1 cellular context compared by ENCODE assay signal in the genomic region with DNA sequence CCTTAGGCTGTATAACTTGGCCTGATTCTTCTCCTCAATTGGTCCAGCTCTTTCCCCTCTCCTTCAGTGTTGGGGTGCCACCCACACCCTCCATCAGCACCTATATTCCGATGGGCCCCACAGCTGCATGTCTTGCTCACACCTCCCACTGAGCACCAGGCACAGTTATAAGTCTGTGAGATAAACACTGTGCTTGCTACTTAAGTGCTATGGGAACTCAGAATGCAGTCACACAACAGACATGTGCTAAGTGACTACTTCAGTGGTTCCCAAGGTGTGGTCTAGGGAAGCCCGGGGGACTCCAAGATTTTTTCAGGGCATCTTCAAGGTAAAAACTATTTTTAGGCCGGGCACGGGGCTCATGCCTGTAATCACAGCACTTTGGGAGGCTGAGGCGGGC.
TF ChIP-seq lines count a peak whose summit lies in the region.

No MANE protein-coding gene starts in this region.

TF ChIP-seq in K562, 482 proteins besides CTCF, POLR2A, EP300 and RAD21:
- TF ChIP-seq HDAC1 (IDR thresholded peaks at IDR 0.05): no peak
- no peak for TF ChIP-seq MYC (IDR thresholded peaks at IDR 0.05; ENCODE audit: low read depth, low read length)
- no peak for TF ChIP-seq MYC (CRISPR knock-in tag; IDR thresholded peaks at IDR 0.05; ENCODE audit: borderline replicate concordance, low read depth)
- TF ChIP-seq COPS2 (conservative IDR thresholded peaks at IDR 0.05): no peak
- no peak for TF ChIP-seq NBN (IDR thresholded peaks at IDR 0.05; ENCODE audit: low read depth)
- TF ChIP-seq TRIM24 (IDR thresholded peaks at IDR 0.05): no peak
- no peak for TF ChIP-seq ZBTB1 (CRISPR knock-in tag; IDR thresholded peaks at IDR 0.05; ENCODE audit: borderline replicate concordance, low read depth)
- no peak for TF ChIP-seq MYNN (IDR thresholded peaks at IDR 0.05)
- no peak for TF ChIP-seq MYNN (CRISPR knock-in tag; IDR thresholded peaks at IDR 0.05)
- no peak for TF ChIP-seq MED1 (CRISPR knock-in tag; IDR thresholded peaks at IDR 0.05; ENCODE audit: borderline replicate concordance)
- TF ChIP-seq STAT5B (CRISPR knock-in tag; IDR thresholded peaks at IDR 0.05): no peak
- no peak for TF ChIP-seq IRF2 (CRISPR knock-in tag; IDR thresholded peaks at IDR 0.05)
- no peak for TF ChIP-seq KDM1A (IDR thresholded peaks at IDR 0.05)
- TF ChIP-seq C11orf30 (IDR thresholded peaks at IDR 0.05; ENCODE audit: low read depth): no peak
- no peak for TF ChIP-seq ZNF124 (CRISPR knock-in tag; IDR thresholded peaks at IDR 0.05)
- TF ChIP-seq, protein P1, sequence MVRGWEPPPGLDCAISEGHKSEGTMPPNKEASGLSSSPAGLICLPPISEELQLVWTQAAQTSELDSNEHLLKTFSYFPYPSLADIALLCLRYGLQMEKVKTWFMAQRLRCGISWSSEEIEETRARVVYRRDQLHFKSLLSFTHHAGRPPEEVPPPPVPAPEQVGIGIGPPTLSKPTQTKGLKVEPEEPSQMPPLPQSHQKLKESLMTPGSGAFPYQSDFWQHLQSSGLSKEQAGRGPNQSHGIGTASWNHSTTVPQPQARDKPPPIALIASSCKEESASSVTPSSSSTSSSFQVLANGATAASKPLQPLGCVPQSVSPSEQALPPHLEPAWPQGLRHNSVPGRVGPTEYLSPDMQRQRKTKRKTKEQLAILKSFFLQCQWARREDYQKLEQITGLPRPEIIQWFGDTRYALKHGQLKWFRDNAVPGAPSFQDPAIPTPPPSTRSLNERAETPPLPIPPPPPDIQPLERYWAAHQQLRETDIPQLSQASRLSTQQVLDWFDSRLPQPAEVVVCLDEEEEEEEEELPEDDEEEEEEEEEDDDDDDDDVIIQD (CRISPR knock-in tag; IDR thresholded peaks at IDR 0.05): no peak
- no peak for TF ChIP-seq POLR2H (tag; IDR thresholded peaks at IDR 0.05; ENCODE audit: low read depth)
- TF ChIP-seq, protein P2, sequence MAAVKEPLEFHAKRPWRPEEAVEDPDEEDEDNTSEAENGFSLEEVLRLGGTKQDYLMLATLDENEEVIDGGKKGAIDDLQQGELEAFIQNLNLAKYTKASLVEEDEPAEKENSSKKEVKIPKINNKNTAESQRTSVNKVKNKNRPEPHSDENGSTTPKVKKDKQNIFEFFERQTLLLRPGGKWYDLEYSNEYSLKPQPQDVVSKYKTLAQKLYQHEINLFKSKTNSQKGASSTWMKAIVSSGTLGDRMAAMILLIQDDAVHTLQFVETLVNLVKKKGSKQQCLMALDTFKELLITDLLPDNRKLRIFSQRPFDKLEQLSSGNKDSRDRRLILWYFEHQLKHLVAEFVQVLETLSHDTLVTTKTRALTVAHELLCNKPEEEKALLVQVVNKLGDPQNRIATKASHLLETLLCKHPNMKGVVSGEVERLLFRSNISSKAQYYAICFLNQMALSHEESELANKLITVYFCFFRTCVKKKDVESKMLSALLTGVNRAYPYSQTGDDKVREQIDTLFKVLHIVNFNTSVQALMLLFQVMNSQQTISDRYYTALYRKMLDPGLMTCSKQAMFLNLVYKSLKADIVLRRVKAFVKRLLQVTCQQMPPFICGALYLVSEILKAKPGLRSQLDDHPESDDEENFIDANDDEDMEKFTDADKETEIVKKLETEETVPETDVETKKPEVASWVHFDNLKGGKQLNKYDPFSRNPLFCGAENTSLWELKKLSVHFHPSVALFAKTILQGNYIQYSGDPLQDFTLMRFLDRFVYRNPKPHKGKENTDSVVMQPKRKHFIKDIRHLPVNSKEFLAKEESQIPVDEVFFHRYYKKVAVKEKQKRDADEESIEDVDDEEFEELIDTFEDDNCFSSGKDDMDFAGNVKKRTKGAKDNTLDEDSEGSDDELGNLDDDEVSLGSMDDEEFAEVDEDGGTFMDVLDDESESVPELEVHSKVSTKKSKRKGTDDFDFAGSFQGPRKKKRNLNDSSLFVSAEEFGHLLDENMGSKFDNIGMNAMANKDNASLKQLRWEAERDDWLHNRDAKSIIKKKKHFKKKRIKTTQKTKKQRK (IDR thresholded peaks at IDR 0.05; ENCODE audit: borderline replicate concordance, low read depth, low read length): no peak
- no peak for TF ChIP-seq ARHGAP35 (IDR thresholded peaks at IDR 0.05; ENCODE audit: partially characterized antibody)
- TF ChIP-seq RBM17 (IDR thresholded peaks at IDR 0.05; ENCODE audit: borderline replicate concordance, low read depth, low read length): no peak
- TF ChIP-seq RBM14 (IDR thresholded peaks at IDR 0.05; ENCODE audit: borderline replicate concordance, insufficient read depth, low read depth, low read length): no peak
- no peak for TF ChIP-seq E2F1 (CRISPR knock-in tag; IDR thresholded peaks at IDR 0.05)
